In genomic region chr19:6533746-6534418, GRCh38 we compare ENCODE assay signal across 1 cellular context.
TF ChIP-seq lines count a peak whose summit lies in the region.

No MANE protein-coding gene starts in this region.

TF ChIP-seq in H1, 55 proteins besides CTCF, POLR2A, EP300 and RAD21:
- TF ChIP-seq USF2 (IDR thresholded peaks at IDR 0.05; ENCODE audit: low read length) (no peak), EGR1 (IDR thresholded peaks at IDR 0.05; ENCODE audit: borderline replicate concordance, low read depth, low read length) (peak; percentile 76; the same call in 1 of the 2 replicates), PHF8 (conservative IDR thresholded peaks at IDR 0.05; ENCODE audit: low read depth, low read length) (no peak), HDAC2 (IDR thresholded peaks at IDR 0.05; ENCODE audit: borderline replicate concordance in 1 of 2, low read depth in 2 of 2, low read length in 2 of 2) (0 out of 4 replicates have a peak, but pooled peaks of 1 of the 2 experiments have one; percentile 44), CTBP2 (IDR thresholded peaks at IDR 0.05; ENCODE audit: borderline replicate concordance, insufficient read depth, insufficient read length, low read length) (peak; percentile 58), TCF12 (IDR thresholded peaks at IDR 0.05; ENCODE audit: low read depth, low read length) (0 out of 2 replicates have a peak, but pooled peaks have one; percentile 9), SP1 (IDR thresholded peaks at IDR 0.05; ENCODE audit: low read depth, low read length) (0 out of 2 replicates have a peak, but pooled peaks have one; percentile 29), RBBP5 (IDR thresholded peaks at IDR 0.05; ENCODE audit: borderline replicate concordance, low read depth, low read length) (no peak), BACH1 (IDR thresholded peaks at IDR 0.05; ENCODE audit: low read length) (no peak)
